30 cellular contexts compared by ENCODE assay signal in genomic region chr9:100436566-100436965, GRCh38. TPM values are rescaled to one million over a fixed set of nuclear protein-coding genes. Genes with fewer than 3 reads are reported as not detected.
"Had no signal": no experiment of that assay in that cellular context is flagged by ENCODE, and none has a peak within 500 bp of the region (broad histone marks: within the 10 kb centered on the region; RNA-seq: fewer than 3 reads in every experiment).

No MANE protein-coding gene starts in this region.

- H3K4me1 ChIP-seq: adrenal gland, body of pancreas, colonic mucosa, foreskin keratinocyte had no signal

- DNase-seq: activated CD4-positive, alpha-beta memory T cell treated with anti-CD3 and anti-CD28 coated beads for 36 hours; activated CD4-positive, alpha-beta T cell treated with anti-CD3 and anti-CD28 coated beads for 36 hours; activated CD4-positive, alpha-beta T cell treated with anti-CD3 and anti-CD28 coated beads, Interleukin-2, amount 10 ng/mL, durations not matched to agents 24 days and 14 days; activated CD4-positive, CD25-positive, alpha-beta regulatory T cell; activated CD4-positive, CD25-positive, alpha-beta regulatory T cell treated with anti-CD3 and anti-CD28 coated beads, Interleukin-2, amount 50 U/mL, for 72 hours; activated CD8-positive, alpha-beta memory T cell treated with anti-CD3 and anti-CD28 coated beads, Interleukin-2, amount 10 ng/mL, durations not matched to agents 7 days and 5 days; activated CD8-positive, alpha-beta memory T cell treated with anti-CD3 and anti-CD28 coated beads, Interleukin-2, amount 50 U/mL, for 4 hours; activated CD8-positive, alpha-beta T cell treated with anti-CD3 and anti-CD28 coated beads, Interleukin-2, amount 10 ng/mL, durations not matched to agents 7 days and 5 days; activated gamma-delta T cell treated with Interleukin-2 at 50 U/mL for 16 hours; activated naive CD4-positive, alpha-beta T cell treated with anti-CD3 and anti-CD28 coated beads for 36 hours; activated naive CD8-positive, alpha-beta T cell treated with anti-CD3 and anti-CD28 coated beads for 36 hours; activated naive CD8-positive, alpha-beta T cell treated with anti-CD3 and anti-CD28 coated beads, Interleukin-2, amount 50 U/mL, for 24 hours; activated T-cell treated with anti-CD3 and anti-CD28 coated beads, Interleukin-2, amount 50 U/mL, for 1 hour; activated T-cell treated with anti-CD3 and anti-CD28 coated beads, Interleukin-2, amount 50 U/mL, for 72 hours; adrenal gland; amygdala; aorta; body of pancreas; caudate nucleus; colonic mucosa; effector CD8-positive, alpha-beta T cell; endodermal cell; erythroblast; foreskin keratinocyte; gastrocnemius medialis; glutamatergic neuron; T-helper 1 cell; T-helper 2 cell had no signal

- H3K27me3 Mint-ChIP-seq: activated CD4-positive, alpha-beta memory T cell treated with anti-CD3 and anti-CD28 coated beads for 36 hours; activated CD4-positive, alpha-beta T cell treated with anti-CD3 and anti-CD28 coated beads for 36 hours; activated CD4-positive, alpha-beta T cell treated with anti-CD3 and anti-CD28 coated beads, Interleukin-2, amount 10 ng/mL, durations not matched to agents 24 days and 14 days; activated CD8-positive, alpha-beta memory T cell treated with anti-CD3 and anti-CD28 coated beads, Interleukin-2, amount 10 ng/mL, durations not matched to agents 7 days and 5 days; activated naive CD4-positive, alpha-beta T cell treated with anti-CD3 and anti-CD28 coated beads, Interleukin-2, amount 50 U/mL, for 24 hours; activated naive CD8-positive, alpha-beta T cell treated with anti-CD3 and anti-CD28 coated beads for 36 hours; activated naive CD8-positive, alpha-beta T cell treated with anti-CD3 and anti-CD28 coated beads, Interleukin-2, amount 50 U/mL, for 24 hours had no signal

- H3K27me3 ChIP-seq: adrenal gland, body of pancreas, colonic mucosa, esophagus muscularis mucosa, foreskin keratinocyte, gastrocnemius medialis had no signal

- H3K4me1 Mint-ChIP-seq: activated CD4-positive, alpha-beta T cell treated with anti-CD3 and anti-CD28 coated beads for 36 hours; activated CD8-positive, alpha-beta memory T cell treated with anti-CD3 and anti-CD28 coated beads, Interleukin-2, amount 10 ng/mL, durations not matched to agents 7 days and 5 days; activated naive CD8-positive, alpha-beta T cell treated with anti-CD3 and anti-CD28 coated beads, Interleukin-2, amount 50 U/mL, for 24 hours; endodermal cell had no signal

- H3K27ac Mint-ChIP-seq: activated CD4-positive, alpha-beta memory T cell treated with anti-CD3 and anti-CD28 coated beads for 36 hours; activated CD4-positive, alpha-beta T cell treated with anti-CD3 and anti-CD28 coated beads, Interleukin-2, amount 10 ng/mL, durations not matched to agents 24 days and 14 days; activated CD8-positive, alpha-beta memory T cell treated with anti-CD3 and anti-CD28 coated beads, Interleukin-2, amount 10 ng/mL, durations not matched to agents 7 days and 5 days; activated CD8-positive, alpha-beta T cell treated with anti-CD3 and anti-CD28 coated beads, Interleukin-2, amount 10 ng/mL, durations not matched to agents 7 days and 5 days; activated naive CD4-positive, alpha-beta T cell treated with anti-CD3 and anti-CD28 coated beads for 36 hours; activated naive CD8-positive, alpha-beta T cell treated with anti-CD3 and anti-CD28 coated beads for 36 hours; activated naive CD8-positive, alpha-beta T cell treated with anti-CD3 and anti-CD28 coated beads, Interleukin-2, amount 50 U/mL, for 24 hours; activated T-cell treated with anti-CD3 and anti-CD28 coated beads, Interleukin-2, amount 50 U/mL, for 72 hours; endodermal cell had no signal

- H3K27ac ChIP-seq: adrenal gland, body of pancreas, colonic mucosa, esophagus muscularis mucosa, foreskin keratinocyte, gastrocnemius medialis had no signal

- ATAC-seq: activated CD4-positive, alpha-beta T cell treated with anti-CD3 and anti-CD28 coated beads for 36 hours; activated CD8-positive, alpha-beta memory T cell treated with anti-CD3 and anti-CD28 coated beads, Interleukin-2, amount 10 ng/mL, durations not matched to agents 7 days and 5 days; activated CD8-positive, alpha-beta T cell treated with anti-CD3 and anti-CD28 coated beads, Interleukin-2, amount 10 ng/mL, durations not matched to agents 7 days and 5 days; activated naive CD8-positive, alpha-beta T cell treated with anti-CD3 and anti-CD28 coated beads, Interleukin-2, amount 50 U/mL, for 24 hours; activated T-cell treated with anti-CD3 and anti-CD28 coated beads, Interleukin-2, amount 50 U/mL, for 72 hours; body of pancreas; gastrocnemius medialis had no signal

- H3K9me3 Mint-ChIP-seq: activated CD4-positive, alpha-beta memory T cell treated with anti-CD3 and anti-CD28 coated beads for 36 hours; activated CD4-positive, alpha-beta T cell treated with anti-CD3 and anti-CD28 coated beads, Interleukin-2, amount 10 ng/mL, durations not matched to agents 24 days and 14 days; activated naive CD4-positive, alpha-beta T cell treated with anti-CD3 and anti-CD28 coated beads for 36 hours; activated naive CD4-positive, alpha-beta T cell treated with anti-CD3 and anti-CD28 coated beads, Interleukin-2, amount 50 U/mL, for 24 hours; activated naive CD8-positive, alpha-beta T cell treated with anti-CD3 and anti-CD28 coated beads for 36 hours; activated naive CD8-positive, alpha-beta T cell treated with anti-CD3 and anti-CD28 coated beads, Interleukin-2, amount 50 U/mL, for 24 hours; activated T-cell treated with anti-CD3 and anti-CD28 coated beads, Interleukin-2, amount 50 U/mL, for 72 hours; endodermal cell had no signal

- H3K36me3 Mint-ChIP-seq: activated CD4-positive, alpha-beta memory T cell treated with anti-CD3 and anti-CD28 coated beads for 36 hours; activated naive CD4-positive, alpha-beta T cell treated with anti-CD3 and anti-CD28 coated beads, Interleukin-2, amount 50 U/mL, for 24 hours had no signal

- H3K4me3 ChIP-seq: adrenal gland, body of pancreas, colonic mucosa, esophagus muscularis mucosa, gastrocnemius medialis had no signal

- H3K36me3 ChIP-seq: adrenal gland, colonic mucosa, esophagus muscularis mucosa, gastrocnemius medialis had no signal

- H3K9me3 ChIP-seq: adrenal gland, body of pancreas, colonic mucosa, esophagus muscularis mucosa, gastrocnemius medialis had no signal

- H3K4me3 Mint-ChIP-seq: activated CD4-positive, alpha-beta memory T cell treated with anti-CD3 and anti-CD28 coated beads for 36 hours; activated CD4-positive, alpha-beta T cell treated with anti-CD3 and anti-CD28 coated beads for 36 hours; activated CD4-positive, alpha-beta T cell treated with anti-CD3 and anti-CD28 coated beads, Interleukin-2, amount 10 ng/mL, durations not matched to agents 24 days and 14 days; activated CD8-positive, alpha-beta memory T cell treated with anti-CD3 and anti-CD28 coated beads, Interleukin-2, amount 10 ng/mL, durations not matched to agents 7 days and 5 days; activated CD8-positive, alpha-beta T cell treated with anti-CD3 and anti-CD28 coated beads, Interleukin-2, amount 10 ng/mL, durations not matched to agents 7 days and 5 days; activated naive CD4-positive, alpha-beta T cell treated with anti-CD3 and anti-CD28 coated beads for 36 hours; activated naive CD4-positive, alpha-beta T cell treated with anti-CD3 and anti-CD28 coated beads, Interleukin-2, amount 50 U/mL, for 24 hours; activated naive CD8-positive, alpha-beta T cell treated with anti-CD3 and anti-CD28 coated beads for 36 hours; activated naive CD8-positive, alpha-beta T cell treated with anti-CD3 and anti-CD28 coated beads, Interleukin-2, amount 50 U/mL, for 24 hours; activated T-cell treated with anti-CD3 and anti-CD28 coated beads, Interleukin-2, amount 50 U/mL, for 72 hours; endodermal cell had no signal

RNA-seq across cellular contexts. Expression of gene TMEFF1, which starts 36.4 kb away (rescaled TPM):
- total RNA-seq: activated CD8-positive, alpha-beta T cell treated with anti-CD3 and anti-CD28 coated beads, Interleukin-2, amount 10 ng/mL, durations not matched to agents 7 days and 5 days; body of pancreas; gastrocnemius medialis had no signal
- polyA plus RNA-seq: adrenal gland, aorta had no signal
